8 cellular contexts compared by ENCODE assay signal in the genomic region with DNA sequence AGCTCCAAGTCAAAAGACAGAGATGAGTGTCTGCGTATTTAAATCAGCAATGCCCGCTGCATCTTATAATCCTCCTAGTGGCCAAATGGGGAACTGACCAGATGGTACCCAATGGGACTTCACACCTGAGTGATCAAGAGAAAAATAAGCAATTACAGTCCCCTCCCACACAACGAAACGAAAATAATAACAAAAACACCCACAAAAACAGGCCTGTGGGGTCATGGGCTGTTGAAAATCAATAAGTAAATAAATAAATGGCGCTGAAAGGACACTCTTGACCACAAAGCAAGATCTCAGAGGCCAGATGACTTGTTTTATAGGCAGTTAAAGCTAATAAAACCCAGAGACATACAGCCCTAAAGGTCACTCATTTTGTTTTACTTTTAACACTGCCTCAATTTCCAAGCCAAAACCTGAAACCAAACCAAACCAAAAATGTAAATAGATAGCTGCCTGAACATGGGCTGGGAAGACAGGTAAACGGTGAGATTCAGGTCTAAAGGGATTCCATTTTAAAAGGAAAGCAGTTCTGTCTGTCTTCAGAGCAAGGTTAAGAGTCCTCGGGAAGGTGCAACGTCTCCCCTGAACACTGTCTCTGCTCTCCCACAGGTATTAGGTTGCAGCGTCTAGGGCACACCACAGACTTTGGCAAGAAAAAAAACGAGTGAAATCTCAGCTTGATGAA. TPM values are rescaled to one million over a fixed set of nuclear protein-coding genes. Genes with fewer than 3 reads are reported as not detected.
A peak's percentile ranks its signal among the peaks of the same experiment; 100 is the strongest.
DNase-seq lines count a peak whose midpoint lies in the region; ATAC-seq and TF ChIP-seq lines count a peak whose summit lies in the region.

No MANE protein-coding gene starts in this region.

- peaks cover 0 to 9% (median 0%) of the 10 kb centered on the region in 4 donors for H3K4me1 ChIP-seq in right lobe of liver

- TF ChIP-seq CTCF in right lobe of liver (IDR thresholded peaks at IDR 0.05), result peak; percentile 87 to 94 (median 92)

- intact Hi-C loops in Right ventricle myocardium inferior (cut with DNase I) (loop anchor here (2.0 to 5.0 kb wide), 2 partner anchors 35 to 78 kb away; partner anchors contain the start of gene ATXN1L), cardiac septum (cut with DNase I) (loop anchor here (1.0 to 5.0 kb wide), 3 partner anchors 13 to 160 kb away; partner anchors contain the start of genes IST1 and PHLPP2), right lobe of liver (cut with DNase I) (no loop called here)

- H3K27ac ChIP-seq in right lobe of liver, result peak overlapping the region in 1 of 3 donors; percentile 69

- DNase-seq in Right ventricle myocardium inferior (ENCODE audit: missing footprints) (no peak), cardiac septum (ENCODE audit: low spot score) (no peak), NCI-H510A treated with DMSO at 0.1 percent for 48 hours (lab: John Stamatoyannopoulos, UW) (peak; percentile 63), dermis blood vessel endothelial cell (peak; percentile 89), right lobe of liver (peak in 1 of 3 donors; percentile 69)
- DNase-seq in activated CD4-positive, alpha-beta T cell treated with anti-CD3 and anti-CD28 coated beads, Interleukin-2, amount 50 U/mL, for 1 hour, result peak; percentile 72
- peak; percentile 60 to 72 for DNase-seq in stimulated activated CD4-positive, alpha-beta T cell treated with anti-CD3 and anti-CD28 coated beads, Interleukin-4, amount 100 ng/mL, for 48 hours (ENCODE audit: low read depth in 2 of 2)

- no peaks in the 10 kb centered on the region for H3K9me3 ChIP-seq in right lobe of liver

- peak overlapping the region; percentile 81 to 95 (median 92) for H3K4me3 ChIP-seq in right lobe of liver

- ATAC-seq in Right ventricle myocardium inferior (peak; percentile 51), HG03108 (IDR thresholded peaks at IDR 0.05; ENCODE audit: unreplicated experiment) (peak; percentile 45), right lobe of liver (peak; percentile 68 to 71 (median 70))

- 1% methylated on average over 10 of the region's 10 CpGs for WGBS in right lobe of liver (ENCODE audit: insufficient coverage, low coverage, low lambda C conversion rate, missing lambda C conversion rate)

- no peaks in the 10 kb centered on the region for H3K27me3 ChIP-seq in right lobe of liver

- H3K36me3 ChIP-seq in right lobe of liver, result peaks cover 0 to 3% (median 0%) of the 10 kb centered on the region in 4 donors

- TF ChIP-seq POLR2A in right lobe of liver (IDR thresholded peaks at IDR 0.05), result no peak

RNA-seq across cellular contexts. Expression of gene ZNF821, which starts 1.3 kb away (rescaled TPM):
- 2.5 TPM for total RNA-seq in Right ventricle myocardium inferior
- total RNA-seq in cardiac septum, result 7.2 TPM
- 5.6 and 6.8 TPM in 2 replicates for total RNA-seq in dermis blood vessel endothelial cell
- total RNA-seq in right lobe of liver, result 1 to 10 TPM; 1.3 to 3.8 (median 1.7) TPM

RNA-seq across cellular contexts. Expression of gene IST1, which starts 12.7 kb away (rescaled TPM):
- 114 TPM for total RNA-seq in Right ventricle myocardium inferior
- 111 TPM for total RNA-seq in cardiac septum
- 203 and 267 TPM in 2 replicates for total RNA-seq in dermis blood vessel endothelial cell
- 10 to 100 TPM; 44.7 to 73.4 (median 65.5) TPM for total RNA-seq in right lobe of liver

RNA-seq across cellular contexts. Expression of gene ATXN1L, which starts 36.9 kb away (rescaled TPM):
- 13.4 TPM for total RNA-seq in Right ventricle myocardium inferior
- total RNA-seq in cardiac septum, result 22.9 TPM
- total RNA-seq in dermis blood vessel endothelial cell, result 16.2 and 24.9 TPM in 2 replicates
- 10 to 100 TPM in 3 of 6 experiments, 1 to 10 TPM in 3; 9.2 to 11.9 (median 10.3) TPM for total RNA-seq in right lobe of liver

Comparison
In these comparisons a context has a peak if more than half of its experiments do, and no peak if none do; other contexts are left out.
1. DNase-seq: peak in NCI-H510A treated with DMSO at 0.1 percent for 48 hours (single experiment), activated CD4-positive, alpha-beta T cell treated with anti-CD3 and anti-CD28 coated beads, Interleukin-2, amount 50 U/mL, for 1 hour (single experiment), dermis blood vessel endothelial cell (single experiment) and stimulated activated CD4-positive, alpha-beta T cell treated with anti-CD3 and anti-CD28 coated beads, Interleukin-4, amount 100 ng/mL, for 48 hours (2 of 2); none in Right ventricle myocardium inferior (single experiment) and cardiac septum (single experiment).
2. intact Hi-C loops: an anchor here in Right ventricle myocardium inferior (2.0 to 5.0 kb wide) and cardiac septum (1.0 to 5.0 kb wide); none called in right lobe of liver.
3. Peak in every context shown above with its lines, with median percentiles within 50 percentile points of each other: ATAC-seq.